Comparison of ENCODE assay signal across 30 cellular contexts in the genomic region with DNA sequence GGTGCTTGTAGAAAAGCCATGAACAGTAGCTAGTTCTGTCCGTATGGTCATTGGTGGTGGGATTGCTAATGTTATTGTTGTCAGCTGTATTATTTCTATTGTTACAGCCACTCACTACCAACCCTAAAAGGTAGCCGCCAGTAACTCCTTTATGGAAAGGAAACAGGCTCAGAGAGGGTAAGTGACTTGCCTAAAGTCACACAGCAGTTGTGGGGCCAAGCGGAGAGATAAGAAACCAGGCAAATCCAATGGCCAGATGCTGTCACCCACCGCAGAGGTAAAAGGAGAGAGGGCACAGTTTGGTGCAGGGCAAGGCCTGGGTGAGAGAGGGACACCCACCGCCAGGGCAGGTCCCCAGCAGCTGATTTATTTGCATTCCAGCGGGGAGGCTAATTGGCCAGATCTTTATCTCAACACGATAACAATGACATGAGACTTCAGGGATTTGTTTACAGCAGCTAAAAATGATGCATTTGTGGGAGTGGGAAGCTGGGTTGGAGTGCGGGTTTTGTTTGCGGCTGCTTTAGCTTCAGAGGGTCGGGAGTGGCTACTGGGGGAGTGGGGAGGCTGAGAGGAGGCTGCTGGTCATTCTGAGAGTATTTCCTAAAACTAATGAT. TPM values are rescaled to one million over a fixed set of nuclear protein-coding genes. Genes with fewer than 3 reads are reported as not detected.
DNase-seq lines count a peak whose midpoint lies in the region; TF ChIP-seq lines count a peak whose summit lies in the region.
"Had no signal": no experiment of that assay in that cellular context is flagged by ENCODE, and none has a peak within 500 bp of the region (broad histone marks: within the 10 kb centered on the region; RNA-seq: fewer than 3 reads in every experiment).

No MANE protein-coding gene starts in this region.

- peaks cover 0 to 5% of the 10 kb centered on the region in 2 donors for H3K27me3 ChIP-seq in Peyer's patch
- H3K27me3 ChIP-seq in rectal smooth muscle tissue (ENCODE audit: control insufficient read depth, insufficient read depth, low read length) = peaks cover 26% of the 10 kb centered on the region

- peaks cover 0 to 61% (median 0%) of the 10 kb centered on the region in 4 donors for H3K4me1 ChIP-seq in Peyer's patch
- peaks cover 36% of the 10 kb centered on the region for H3K4me1 ChIP-seq in rectal smooth muscle tissue (ENCODE audit: control insufficient read depth, insufficient read depth, low read length)

- DNase-seq in NCI-H748 (lab: John Stamatoyannopoulos, UW; ENCODE audit: unreplicated experiment) (peak; percentile 16), NCI-H748 treated with DMSO at 0.1 percent for 48 hours (lab: John Stamatoyannopoulos, UW) (no peak), Peyer's patch (no peak), SW480 (ENCODE audit: low spot score) (no peak), iPS-NIHi7 (ENCODE audit: extremely low spot score) (no peak), T-helper 1 cell (no peak)
- DNase-seq: activated CD4-positive, alpha-beta T cell treated with anti-CD3 and anti-CD28 coated beads for 4 hours; activated CD8-positive, alpha-beta memory T cell treated with anti-CD3 and anti-CD28 coated beads for 24 hours; activated effector memory CD4-positive, alpha-beta T cell treated with Interleukin-2 at 50 U/mL for 16 hours; activated naive CD8-positive, alpha-beta T cell treated with anti-CD3 and anti-CD28 coated beads, Interleukin-2, amount 10 ng/mL, durations not matched to agents 7 days and 5 days; dermis blood vessel endothelial cell; GM23248; hypothalamus; kidney glomerular epithelial cell; NCI-H1417 treated with DMSO at 0.1 percent for 48 hours; NCI-H2081; nucleus accumbens; psoas muscle; stimulated activated naive CD8-positive, alpha-beta T cell treated with anti-CD3 and anti-CD28 coated beads, Interleukin-15, Interleukin-2, amounts not matched to agents 100 U/mL and 50 U/mL, for 24 hours had no signal

- H3K4me3 ChIP-seq in Peyer's patch = peak overlapping the region in 2 of 4 donors; percentile 2 to 40
- H3K4me3 ChIP-seq in iPS-18c (ENCODE audit: insufficient read depth, low read depth, low read length) = peak overlapping the region; percentile 39; the same call in 1 of the 2 replicates
- peak overlapping the region; percentile 19 for H3K4me3 ChIP-seq in rectal smooth muscle tissue (ENCODE audit: low read length)
- H3K4me3 ChIP-seq: GM12878, GM23248, lung, psoas muscle, SK-N-MC, thoracic aorta had no signal

- H3K9ac ChIP-seq in rectal smooth muscle tissue (ENCODE audit: low read length) = peak overlapping the region; percentile 28
- H3K9ac ChIP-seq: GM23248, KMS-11 had no signal

- H3K36me3 ChIP-seq in Peyer's patch (no peaks in the 10 kb centered on the region), rectal smooth muscle tissue (ENCODE audit: control insufficient read depth, insufficient read depth, low read length) (no peaks in the 10 kb centered on the region)
- H3K36me3 ChIP-seq: gastroesophageal sphincter, thoracic aorta had no signal

- H3K9me3 ChIP-seq in Peyer's patch (peaks cover 0 to 4% (median 0%) of the 10 kb centered on the region in 4 donors), iPS-18c (ENCODE audit: control insufficient read depth, insufficient read depth, low read length) (no peaks in the 10 kb centered on the region)
- H3K9me3 ChIP-seq: psoas muscle, thoracic aorta had no signal

- H3K27ac ChIP-seq in Peyer's patch (peak overlapping the region; percentile 52 to 92 (median 72)), rectal smooth muscle tissue (ENCODE audit: low read depth, low read length) (peak overlapping the region; percentile 85)
- H3K27ac ChIP-seq: 22Rv1, gastroesophageal sphincter, GM23248, KMS-11, psoas muscle, SK-N-MC, thoracic aorta had no signal

- TF ChIP-seq CTCF in Peyer's patch (IDR thresholded peaks at IDR 0.05) = no peak

- TF ChIP-seq POLR2A in Peyer's patch (IDR thresholded peaks at IDR 0.05) = no peak

RNA-seq across cellular contexts. Expression of gene NKX2-3, which starts 8.6 kb away (rescaled TPM):
- total RNA-seq in Peyer's patch = 10 to 100 TPM in 2 of 4 donors, 1 to 10 TPM in 2; 4.9 to 19.0 (median 8.7) TPM
- total RNA-seq: activated naive CD8-positive, alpha-beta T cell treated with anti-CD3 and anti-CD28 coated beads, Interleukin-2, amount 10 ng/mL, durations not matched to agents 7 days and 5 days; dermis blood vessel endothelial cell; fibroblast of lung; GM12878; GM23248; lung; myocyte; psoas muscle had no signal
